Comparison of ENCODE assay signal across 8 cellular contexts in the genomic region with DNA sequence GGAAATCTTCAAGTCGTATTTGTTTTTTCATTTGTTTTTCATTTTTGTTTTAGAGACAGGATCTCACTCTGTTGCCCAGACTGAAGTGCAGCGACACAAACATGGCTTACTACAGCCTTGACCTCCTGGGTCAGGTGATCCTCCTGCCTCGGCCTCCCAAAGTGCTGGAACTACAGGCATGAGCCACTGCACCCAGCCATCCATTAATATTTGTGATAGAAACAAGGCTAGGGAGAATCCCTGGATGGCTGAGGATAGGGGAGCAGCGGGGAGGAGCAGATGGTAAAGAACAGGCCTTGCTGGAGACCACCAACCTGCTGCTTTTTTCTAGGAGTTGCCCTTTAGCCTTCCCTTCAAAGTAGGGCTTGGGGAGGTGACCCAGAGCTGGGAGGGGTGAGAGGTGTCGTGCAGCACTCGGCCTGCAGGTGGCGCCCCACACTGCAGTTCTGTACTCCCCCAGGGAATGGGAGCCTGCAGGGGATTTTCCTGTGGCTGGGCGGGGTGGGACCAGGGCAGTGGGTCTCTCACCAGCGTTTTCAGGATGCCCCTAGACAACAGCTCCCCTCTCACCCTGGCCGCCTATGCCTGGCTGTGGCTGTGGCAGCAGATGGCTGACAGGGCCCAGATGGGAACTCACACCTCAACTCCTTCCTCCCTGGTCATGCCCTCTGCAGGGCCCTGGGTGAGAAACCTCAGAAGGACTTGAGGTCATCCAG. TPM values are rescaled to one million over a fixed set of nuclear protein-coding genes. Genes with fewer than 3 reads are reported as not detected.
DNase-seq lines count a peak whose midpoint lies in the region; ATAC-seq, FAIRE-seq and TF ChIP-seq lines count a peak whose summit lies in the region.

No MANE protein-coding gene starts in this region.

- no peaks in the 10 kb centered on the region for H3K36me3 ChIP-seq in thoracic aorta

- peak; percentile 19 for ATAC-seq in thoracic aorta (ENCODE audit: insufficient number of reproducible peaks, low FRiP score, low read depth)
- no peak for ATAC-seq in GM21619 (IDR thresholded peaks at IDR 0.05; ENCODE audit: unreplicated experiment)

- H3K4me3 Mint-ChIP-seq in HFFc6, result no peak overlapping the region
- no peak overlapping the region for H3K4me3 Mint-ChIP-seq in activated T-helper 1 cell treated with anti-CD3 and anti-CD28 coated beads, Interleukin-12 subunit alpha, Interleukin-12 subunit beta, Interleukin-2, Interleukin-4 antibody, amounts not matched to agents 30 ng/mL and 10 ng/mL and 1 ng/mL, durations not matched to agents 14 hours and 24 hours and 36 hours

- no peak for FAIRE-seq in D721Med (lab: Jason Lieb, UNC)

- TF ChIP-seq CTCF in D721Med (IDR thresholded peaks at IDR 0.05; ENCODE audit: insufficient read depth, missing control alignments), result peak; percentile 76
- TF ChIP-seq CTCF in HFFc6 (IDR thresholded peaks at IDR 0.05), result peak; percentile 97
- peak; percentile 93 for TF ChIP-seq CTCF in fibroblast of the aortic adventitia (IDR thresholded peaks at IDR 0.05; ENCODE audit: insufficient read depth, low read length)
- TF ChIP-seq CTCF in thoracic aorta (IDR thresholded peaks at IDR 0.05), result peak; percentile 93

- H3K9me3 ChIP-seq in thoracic aorta, result no peaks in the 10 kb centered on the region

- H3K36me3 Mint-ChIP-seq in HFFc6 (ENCODE audit: low read depth), result no peaks in the 10 kb centered on the region
- no peaks in the 10 kb centered on the region for H3K36me3 Mint-ChIP-seq in activated T-helper 1 cell treated with anti-CD3 and anti-CD28 coated beads, Interleukin-12 subunit alpha, Interleukin-12 subunit beta, Interleukin-2, Interleukin-4 antibody, amounts not matched to agents 30 ng/mL and 10 ng/mL and 1 ng/mL, durations not matched to agents 14 hours and 24 hours and 36 hours (ENCODE audit: low read depth)

- H3K27me3 ChIP-seq in thoracic aorta (replicated peaks; ENCODE audit: insufficient read depth), result no peaks in the 10 kb centered on the region

- peaks cover 39% of the 10 kb centered on the region for H3K27me3 Mint-ChIP-seq in HFFc6 (ENCODE audit: insufficient read depth)
- H3K27me3 Mint-ChIP-seq in activated T-helper 1 cell treated with anti-CD3 and anti-CD28 coated beads, Interleukin-12 subunit alpha, Interleukin-12 subunit beta, Interleukin-2, Interleukin-4 antibody, amounts not matched to agents 30 ng/mL and 10 ng/mL and 1 ng/mL, durations not matched to agents 14 hours and 24 hours and 36 hours (ENCODE audit: insufficient read depth), result peaks cover 20% of the 10 kb centered on the region

- no peaks in the 10 kb centered on the region for H3K4me1 Mint-ChIP-seq in HFFc6 (ENCODE audit: low read depth)
- no peaks in the 10 kb centered on the region for H3K4me1 Mint-ChIP-seq in activated T-helper 1 cell treated with anti-CD3 and anti-CD28 coated beads, Interleukin-12 subunit alpha, Interleukin-12 subunit beta, Interleukin-2, Interleukin-4 antibody, amounts not matched to agents 30 ng/mL and 10 ng/mL and 1 ng/mL, durations not matched to agents 14 hours and 24 hours and 36 hours (ENCODE audit: low read depth)

- no peak overlapping the region for H3K27ac ChIP-seq in thoracic aorta

- intact Hi-C loops in activated T-helper 1 cell treated with anti-CD3 and anti-CD28 coated beads, Interleukin-12 subunit alpha, Interleukin-12 subunit beta, Interleukin-2, Interleukin-4 antibody, amounts not matched to agents 30 ng/mL and 10 ng/mL and 1 ng/mL, durations not matched to agents 14 hours and 24 hours and 36 hours (cut with micrococcal nuclease), result loop anchor here (1.0 kb wide), 6 partner anchors 186 to 512 kb away; partner anchors contain the start of gene VSIR

- no peaks in the 10 kb centered on the region for H3K9me3 Mint-ChIP-seq in HFFc6
- no peaks in the 10 kb centered on the region for H3K9me3 Mint-ChIP-seq in activated T-helper 1 cell treated with anti-CD3 and anti-CD28 coated beads, Interleukin-12 subunit alpha, Interleukin-12 subunit beta, Interleukin-2, Interleukin-4 antibody, amounts not matched to agents 30 ng/mL and 10 ng/mL and 1 ng/mL, durations not matched to agents 14 hours and 24 hours and 36 hours

- DNase-seq in D721Med (ENCODE audit: insufficient read length, low spot score) (no peak), HFFc6 (no peak), fibroblast of the aortic adventitia (ENCODE audit: low read depth) (peak; percentile 41), occipital lobe (lab: John Stamatoyannopoulos, UW) (peak; percentile 56), thoracic aorta (ENCODE audit: low spot score) (no peak)
- DNase-seq in activated T-helper 1 cell treated with anti-CD3 and anti-CD28 coated beads, Interleukin-12 subunit alpha, Interleukin-12 subunit beta, Interleukin-2, Interleukin-4 antibody, amounts not matched to agents 30 ng/mL and 10 ng/mL and 1 ng/mL, durations not matched to agents 14 hours and 24 hours and 36 hours (ENCODE audit: low spot score), result peak; percentile 57

- no peak overlapping the region for H3K27ac Mint-ChIP-seq in HFFc6
- no peak overlapping the region for H3K27ac Mint-ChIP-seq in activated T-helper 1 cell treated with anti-CD3 and anti-CD28 coated beads, Interleukin-12 subunit alpha, Interleukin-12 subunit beta, Interleukin-2, Interleukin-4 antibody, amounts not matched to agents 30 ng/mL and 10 ng/mL and 1 ng/mL, durations not matched to agents 14 hours and 24 hours and 36 hours

- H3K4me3 ChIP-seq in fibroblast of the aortic adventitia (ENCODE audit: low read depth, low read length), result no peak overlapping the region
- H3K4me3 ChIP-seq in thoracic aorta, result no peak overlapping the region

- H3K4me1 ChIP-seq in thoracic aorta (ENCODE audit: control insufficient read depth in 1 of 2, low read depth in 2 of 2), result no peaks in the 10 kb centered on the region

TF ChIP-seq in PFSK-1, 5 proteins besides CTCF, POLR2A, EP300 and RAD21:
- TF ChIP-seq, protein P1, sequence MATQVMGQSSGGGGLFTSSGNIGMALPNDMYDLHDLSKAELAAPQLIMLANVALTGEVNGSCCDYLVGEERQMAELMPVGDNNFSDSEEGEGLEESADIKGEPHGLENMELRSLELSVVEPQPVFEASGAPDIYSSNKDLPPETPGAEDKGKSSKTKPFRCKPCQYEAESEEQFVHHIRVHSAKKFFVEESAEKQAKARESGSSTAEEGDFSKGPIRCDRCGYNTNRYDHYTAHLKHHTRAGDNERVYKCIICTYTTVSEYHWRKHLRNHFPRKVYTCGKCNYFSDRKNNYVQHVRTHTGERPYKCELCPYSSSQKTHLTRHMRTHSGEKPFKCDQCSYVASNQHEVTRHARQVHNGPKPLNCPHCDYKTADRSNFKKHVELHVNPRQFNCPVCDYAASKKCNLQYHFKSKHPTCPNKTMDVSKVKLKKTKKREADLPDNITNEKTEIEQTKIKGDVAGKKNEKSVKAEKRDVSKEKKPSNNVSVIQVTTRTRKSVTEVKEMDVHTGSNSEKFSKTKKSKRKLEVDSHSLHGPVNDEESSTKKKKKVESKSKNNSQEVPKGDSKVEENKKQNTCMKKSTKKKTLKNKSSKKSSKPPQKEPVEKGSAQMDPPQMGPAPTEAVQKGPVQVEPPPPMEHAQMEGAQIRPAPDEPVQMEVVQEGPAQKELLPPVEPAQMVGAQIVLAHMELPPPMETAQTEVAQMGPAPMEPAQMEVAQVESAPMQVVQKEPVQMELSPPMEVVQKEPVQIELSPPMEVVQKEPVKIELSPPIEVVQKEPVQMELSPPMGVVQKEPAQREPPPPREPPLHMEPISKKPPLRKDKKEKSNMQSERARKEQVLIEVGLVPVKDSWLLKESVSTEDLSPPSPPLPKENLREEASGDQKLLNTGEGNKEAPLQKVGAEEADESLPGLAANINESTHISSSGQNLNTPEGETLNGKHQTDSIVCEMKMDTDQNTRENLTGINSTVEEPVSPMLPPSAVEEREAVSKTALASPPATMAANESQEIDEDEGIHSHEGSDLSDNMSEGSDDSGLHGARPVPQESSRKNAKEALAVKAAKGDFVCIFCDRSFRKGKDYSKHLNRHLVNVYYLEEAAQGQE (IDR thresholded peaks at IDR 0.05; ENCODE audit: insufficient read depth in 1 of 2, low read depth in 2 of 2, low read length in 2 of 2), result no peak
- TF ChIP-seq FOXP2 (optimal IDR thresholded peaks at IDR 0.05; ENCODE audit: borderline replicate concordance, extremely low read depth, extremely low read length, insufficient read depth) (peak; percentile 14), TAF1 (IDR thresholded peaks at IDR 0.05; ENCODE audit: borderline replicate concordance, insufficient read depth, low read length) (no peak)

RNA-seq across cellular contexts. Expression of gene CDH23, which starts 12.6 kb away (rescaled TPM):
- total RNA-seq in HFFc6 (2021; fragmentation: NEBNext Ultra II Directional; extraction: Animal tissue kit (Norgen Biotek cat#: 25700)), result under 1 TPM in 4 of 6 experiments, not detected in 2; 0.02 to 0.11 (median 0.04) TPM
- polyA plus RNA-seq in PFSK-1 (2012; ENCODE audit: insufficient read length, low read depth), result 0.09 TPM
- 0.51 and 0.57 TPM in 2 replicates for total RNA-seq in activated T-helper 1 cell treated with anti-CD3 and anti-CD28 coated beads, Interleukin-12 subunit alpha, Interleukin-12 subunit beta, Interleukin-2, Interleukin-4 antibody, amounts not matched to agents 30 ng/mL and 10 ng/mL and 1 ng/mL, durations not matched to agents 14 hours and 24 hours and 36 hours
- total RNA-seq in fibroblast of the aortic adventitia (ENCODE audit: low replicate concordance) (0.25 and 0.27 TPM in 2 replicates), occipital lobe (1.2 TPM), thoracic aorta (10 to 100 TPM; 10.6 to 10.8 TPM)

Comparison
In these comparisons a context has a peak if more than half of its experiments do, and no peak if none do; other contexts are left out.
1. DNase-seq: peak in activated T-helper 1 cell treated with anti-CD3 and anti-CD28 coated beads, Interleukin-12 subunit alpha, Interleukin-12 subunit beta, Interleukin-2, Interleukin-4 antibody, amounts not matched to agents 30 ng/mL and 10 ng/mL and 1 ng/mL, durations not matched to agents 14 hours and 24 hours and 36 hours (single experiment), fibroblast of the aortic adventitia (single experiment) and occipital lobe (single experiment); none in D721Med (single experiment), HFFc6 (single experiment) and thoracic aorta (single experiment).
2. Peak in every context shown above with its lines, with median percentiles within 50 percentile points of each other: CTCF ChIP-seq.